Comparison of ENCODE assay signal across 8 cellular contexts in the genomic region with DNA sequence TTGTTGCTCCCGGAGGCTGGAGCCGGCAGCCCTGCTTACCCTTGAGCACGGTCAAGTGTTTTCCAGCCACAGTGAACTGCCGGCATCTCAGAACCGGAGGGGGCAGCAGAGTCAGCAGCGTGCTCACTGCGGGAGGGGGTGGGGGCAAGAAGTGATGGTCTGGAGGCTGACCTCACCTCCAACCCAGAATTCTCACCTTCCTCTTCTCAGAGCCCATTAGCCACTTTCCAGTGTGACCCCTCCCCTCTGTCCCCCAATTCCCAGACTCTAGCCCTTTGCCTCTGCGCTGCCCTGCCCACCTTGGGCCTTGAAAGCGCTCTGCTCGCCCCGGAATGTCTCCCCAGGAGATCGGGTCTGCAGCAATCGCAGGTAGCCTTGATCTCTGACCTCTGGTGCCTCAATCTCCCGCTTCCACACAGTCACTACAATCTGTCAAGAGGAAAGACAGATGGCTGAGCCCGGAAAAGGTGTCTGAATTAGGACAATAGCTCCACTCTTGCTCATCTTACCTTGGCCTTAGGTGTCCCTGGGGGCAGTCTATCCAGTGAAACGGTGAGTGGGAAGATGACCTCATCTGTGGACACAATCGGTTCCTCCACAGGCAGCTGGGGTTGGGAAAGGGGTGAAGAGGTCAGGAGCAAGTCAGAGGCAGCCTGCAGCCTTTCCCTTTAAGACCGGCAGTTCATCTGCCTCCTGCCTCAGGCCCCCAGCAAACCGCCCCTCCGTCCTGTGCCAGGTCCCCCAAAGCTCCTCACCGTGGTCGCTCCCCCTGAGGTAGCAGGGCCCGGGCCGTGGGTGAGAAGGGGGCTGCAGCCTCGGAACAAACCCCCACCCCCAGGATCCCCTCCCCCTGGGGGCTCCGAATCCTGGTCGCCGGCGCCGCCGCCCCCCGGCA. TPM values are rescaled to one million over a fixed set of nuclear protein-coding genes. Genes with fewer than 3 reads are reported as not detected.
DNase-seq lines count a peak whose midpoint lies in the region; ATAC-seq, FAIRE-seq and TF ChIP-seq lines count a peak whose summit lies in the region.

No MANE protein-coding gene starts in this region.

- intact Hi-C loops in CD4-positive, alpha-beta memory T cell (cut with micrococcal nuclease), result loop anchor here (1.0 kb wide), 3 partner anchors 9 to 20 kb away; partner anchors contain the start of genes GAL3ST4, GPC2, LAMTOR4 and STAG3
- intact Hi-C loops in activated CD8-positive, alpha-beta T cell treated with anti-CD3 and anti-CD28 coated beads for 36 hours (cut with micrococcal nuclease), result no loop called here
- intact Hi-C loops in pancreas (cut with DNase I), result no loop called here

- H3K9me3 Mint-ChIP-seq in CD4-positive, alpha-beta memory T cell, result no peaks in the 10 kb centered on the region
- H3K9me3 Mint-ChIP-seq in activated CD8-positive, alpha-beta T cell treated with anti-CD3 and anti-CD28 coated beads for 36 hours, result no peaks in the 10 kb centered on the region

- POLR2A ChIA-PET in CD4-positive, alpha-beta memory T cell (lab: Charles Lee; ENCODE audit: partially characterized antibody), result interaction anchor here (0.9 to 6.4 kb wide), 14 partner anchors 9 to 272 kb away, joined by 3 to 73 read pairs (median 8); partner anchors contain the start of genes AP4M1, GAL3ST4, GPC2 and LAMTOR4
- POLR2A ChIA-PET in activated CD8-positive, alpha-beta T cell treated with anti-CD3 and anti-CD28 coated beads for 36 hours (lab: Charles Lee), result interaction anchor here (0.6 to 1.8 kb wide), 9 partner anchors 8 to 57 kb away, joined by 3 to 11 read pairs (median 3); partner anchors contain the start of genes GAL3ST4, GPC2, LAMTOR4 and MCM7

- no peak for FAIRE-seq in pancreas (lab: Jason Lieb, UNC)
- no peak for FAIRE-seq in GM12892 (lab: Jason Lieb, UNC)

- no peak for DNase-seq in CD4-positive, alpha-beta memory T cell
- DNase-seq in HK-2 (ENCODE audit: unreplicated experiment), result peak; percentile 58
- no peak for DNase-seq in activated CD8-positive, alpha-beta T cell treated with anti-CD3 and anti-CD28 coated beads for 36 hours
- peak; percentile 66 for DNase-seq in glomerular visceral epithelial cell (ENCODE audit: extremely low spot score)
- DNase-seq in pancreas, result peak in 3 of 6 donors; percentile 37 to 78 (median 38)
- no peak for DNase-seq in GM12892 (ENCODE audit: insufficient read length)
- no peak for DNase-seq in NCI-H2029 (lab: John Stamatoyannopoulos, UW)
- DNase-seq in NCI-H2107 (lab: John Stamatoyannopoulos, UW), result no peak

- H3K9me3 ChIP-seq in CD4-positive, alpha-beta memory T cell (ENCODE audit: control insufficient read depth in 1 of 2, low read length in 2 of 2), result no peaks in the 10 kb centered on the region
- H3K9me3 ChIP-seq in pancreas, result no peaks in the 10 kb centered on the region

- H3K27ac Mint-ChIP-seq in CD4-positive, alpha-beta memory T cell, result peak overlapping the region; percentile 86 to 96 (median 92)
- peak overlapping the region; percentile 89 for H3K27ac Mint-ChIP-seq in activated CD8-positive, alpha-beta T cell treated with anti-CD3 and anti-CD28 coated beads for 36 hours

- H3K27me3 ChIP-seq in CD4-positive, alpha-beta memory T cell (ENCODE audit: insufficient read depth, low read length), result no peaks in the 10 kb centered on the region
- no peaks in the 10 kb centered on the region for H3K27me3 ChIP-seq in pancreas

- peaks cover 49% of the 10 kb centered on the region for H3K4me1 ChIP-seq in CD4-positive, alpha-beta memory T cell (ENCODE audit: insufficient read depth, low read length)
- peaks cover 0 to 6% (median 0%) of the 10 kb centered on the region in 3 donors for H3K4me1 ChIP-seq in pancreas

- H3K4me3 ChIP-seq in CD4-positive, alpha-beta memory T cell (ENCODE audit: low read length in 2 of 2), result peak overlapping the region; percentile 12 to 74
- peak overlapping the region; percentile 71 to 95 (median 80) for H3K4me3 ChIP-seq in pancreas

- peaks cover 6 to 41% of the 10 kb centered on the region in 2 donors for H3K36me3 Mint-ChIP-seq in CD4-positive, alpha-beta memory T cell
- peaks cover 19% of the 10 kb centered on the region for H3K36me3 Mint-ChIP-seq in activated CD8-positive, alpha-beta T cell treated with anti-CD3 and anti-CD28 coated beads for 36 hours (ENCODE audit: low read depth)

- peaks cover 19 to 74% (median 40%) of the 10 kb centered on the region in 4 donors for H3K4me1 Mint-ChIP-seq in CD4-positive, alpha-beta memory T cell
- H3K4me1 Mint-ChIP-seq in activated CD8-positive, alpha-beta T cell treated with anti-CD3 and anti-CD28 coated beads for 36 hours (ENCODE audit: low read depth), result peaks cover 35% of the 10 kb centered on the region

- no peaks in the 10 kb centered on the region for H3K27me3 Mint-ChIP-seq in CD4-positive, alpha-beta memory T cell
- H3K27me3 Mint-ChIP-seq in activated CD8-positive, alpha-beta T cell treated with anti-CD3 and anti-CD28 coated beads for 36 hours, result no peaks in the 10 kb centered on the region

- ATAC-seq in activated CD8-positive, alpha-beta T cell treated with anti-CD3 and anti-CD28 coated beads for 36 hours, result no peak
- peak; percentile 22 to 57 (median 40) for ATAC-seq in pancreas

- peaks cover 30% of the 10 kb centered on the region for H3K36me3 ChIP-seq in CD4-positive, alpha-beta memory T cell (ENCODE audit: insufficient read depth, low read length)
- no peaks in the 10 kb centered on the region for H3K36me3 ChIP-seq in pancreas

- H3K27ac ChIP-seq in CD4-positive, alpha-beta memory T cell (ENCODE audit: low read depth, low read length), result peak overlapping the region; percentile 80
- H3K27ac ChIP-seq in pancreas, result peak overlapping the region in 3 of 4 donors; percentile 53 to 69 (median 53)

- WGBS in pancreas, 2 donors, result 14 to 17% methylated on average over 28 to 32 of the region's 32 CpGs

- H3K4me3 Mint-ChIP-seq in CD4-positive, alpha-beta memory T cell, result peak overlapping the region; percentile 80 to 90 (median 88)
- H3K4me3 Mint-ChIP-seq in activated CD8-positive, alpha-beta T cell treated with anti-CD3 and anti-CD28 coated beads for 36 hours, result peak overlapping the region; percentile 67

- TF ChIP-seq POLR2A in GM12892 (IDR thresholded peaks at IDR 0.05; ENCODE audit: low read depth, low read length), result no peak

- no peak for TF ChIP-seq CTCF in activated CD8-positive, alpha-beta T cell treated with anti-CD3 and anti-CD28 coated beads for 36 hours (IDR thresholded peaks at IDR 0.05)
- no peak for TF ChIP-seq CTCF in pancreas (IDR thresholded peaks at IDR 0.05)

- CTCF ChIA-PET in CD4-positive, alpha-beta memory T cell (lab: Charles Lee; ENCODE audit: partially characterized antibody), result interaction anchor here (1.0 to 2.2 kb wide), 3 partner anchors 9 to 23 kb away, joined by 3 to 8 read pairs (median 3); partner anchors contain the start of gene LAMTOR4
- CTCF ChIA-PET in activated CD8-positive, alpha-beta T cell treated with anti-CD3 and anti-CD28 coated beads for 36 hours (lab: Charles Lee), result interaction anchor here (0.7 to 2.4 kb wide), 7 partner anchors 8 to 61 kb away, joined by 3 to 9 read pairs (median 4); no protein-coding TSS in a partner anchor

RNA-seq across cellular contexts. Expression of gene TRAPPC14, which starts 0.9 kb away (rescaled TPM):
- total RNA-seq in CD4-positive, alpha-beta memory T cell, result 10 to 100 TPM; 68.7 to 73.0 TPM
- 1 to 10 TPM; 1.4 to 5.5 TPM for polyA plus RNA-seq in CD4-positive, alpha-beta memory T cell
- total RNA-seq in activated CD8-positive, alpha-beta T cell treated with anti-CD3 and anti-CD28 coated beads for 36 hours, result 10 to 100 TPM; 15.7 to 17.4 TPM
- total RNA-seq in pancreas, result 10 to 100 TPM in 2 of 6 donors, 1 to 10 TPM in 4; 5.1 to 15.7 (median 8.8) TPM
- polyA plus RNA-seq in pancreas, result 10 to 100 TPM; 32.1 to 34.6 TPM
- polyA plus RNA-seq in GM12892 (2012; ENCODE audit: missing spikeins), result 10.1 TPM

RNA-seq across cellular contexts. Expression of gene LAMTOR4, which starts 8.9 kb away (rescaled TPM):
- 100 to 1,000 TPM; 178 to 189 TPM for total RNA-seq in CD4-positive, alpha-beta memory T cell
- polyA plus RNA-seq in CD4-positive, alpha-beta memory T cell, result 100 to 1,000 TPM; 423 to 501 TPM
- 100 to 1,000 TPM; 108 to 116 TPM for total RNA-seq in activated CD8-positive, alpha-beta T cell treated with anti-CD3 and anti-CD28 coated beads for 36 hours
- 10 to 100 TPM; 43.8 to 57.3 (median 51.8) TPM for total RNA-seq in pancreas
- polyA plus RNA-seq in pancreas, result 100 to 1,000 TPM; 147 to 209 TPM
- polyA plus RNA-seq in GM12892 (2012; ENCODE audit: missing spikeins), result 172 TPM

RNA-seq across cellular contexts. Expression of gene GAL3ST4, which starts 10.8 kb away (rescaled TPM):
- total RNA-seq in CD4-positive, alpha-beta memory T cell, result 1 to 10 TPM; 8.0 to 8.9 TPM
- polyA plus RNA-seq in CD4-positive, alpha-beta memory T cell, result 1 to 10 TPM; 2.3 to 5.0 TPM
- total RNA-seq in activated CD8-positive, alpha-beta T cell treated with anti-CD3 and anti-CD28 coated beads for 36 hours, result 1 to 10 TPM; 2.4 to 2.7 TPM
- 1 to 10 TPM in 2 of 6 donors, under 1 TPM in 4; 0.28 to 8.9 (median 0.69) TPM for total RNA-seq in pancreas
- polyA plus RNA-seq in pancreas, result under 1 TPM; 0.45 to 0.65 TPM
- 1.7 TPM for polyA plus RNA-seq in GM12892 (2012; ENCODE audit: missing spikeins)

RNA-seq across cellular contexts. Expression of gene GPC2, which starts 19.6 kb away (rescaled TPM):
- total RNA-seq in CD4-positive, alpha-beta memory T cell, result 10 to 100 TPM; 11.8 to 12.5 TPM
- under 1 TPM in 1 of 2 donors, not detected in 1; 0.73 TPM for polyA plus RNA-seq in CD4-positive, alpha-beta memory T cell
- 1 to 10 TPM; 3.7 to 4.3 TPM for total RNA-seq in activated CD8-positive, alpha-beta T cell treated with anti-CD3 and anti-CD28 coated beads for 36 hours
- 1 to 10 TPM in 1 of 6 donors, under 1 TPM in 5; 0.12 to 2.5 (median 0.51) TPM for total RNA-seq in pancreas
- polyA plus RNA-seq in pancreas, result under 1 TPM; 0.59 to 0.68 TPM
- polyA plus RNA-seq in GM12892 (2012; ENCODE audit: missing spikeins), result 2.9 TPM

RNA-seq across cellular contexts. Expression of gene STAG3, which starts 20.1 kb away (rescaled TPM):
- total RNA-seq in CD4-positive, alpha-beta memory T cell, result 1 to 10 TPM; 6.5 to 7.7 TPM
- polyA plus RNA-seq in CD4-positive, alpha-beta memory T cell, result 1 to 10 TPM; 1.6 to 3.7 TPM
- 10 to 100 TPM; 13.2 to 15.8 TPM for total RNA-seq in activated CD8-positive, alpha-beta T cell treated with anti-CD3 and anti-CD28 coated beads for 36 hours
- total RNA-seq in pancreas, result 1 to 10 TPM in 2 of 6 donors, under 1 TPM in 4; 0.19 to 1.2 (median 0.94) TPM
- under 1 TPM; 0.99 TPM for polyA plus RNA-seq in pancreas
- polyA plus RNA-seq in GM12892 (2012; ENCODE audit: missing spikeins), result 353 TPM

Comparison
In these comparisons a context has a peak if more than half of its experiments do, and no peak if none do; other contexts are left out.
1. DNase-seq: peak in HK-2 (single experiment) and glomerular visceral epithelial cell (single experiment); none in CD4-positive, alpha-beta memory T cell (0 of 5), activated CD8-positive, alpha-beta T cell treated with anti-CD3 and anti-CD28 coated beads for 36 hours (single experiment), GM12892 (single experiment), NCI-H2029 (single experiment) and NCI-H2107 (single experiment).